26 cellular contexts compared by ENCODE assay signal in the genomic region with DNA sequence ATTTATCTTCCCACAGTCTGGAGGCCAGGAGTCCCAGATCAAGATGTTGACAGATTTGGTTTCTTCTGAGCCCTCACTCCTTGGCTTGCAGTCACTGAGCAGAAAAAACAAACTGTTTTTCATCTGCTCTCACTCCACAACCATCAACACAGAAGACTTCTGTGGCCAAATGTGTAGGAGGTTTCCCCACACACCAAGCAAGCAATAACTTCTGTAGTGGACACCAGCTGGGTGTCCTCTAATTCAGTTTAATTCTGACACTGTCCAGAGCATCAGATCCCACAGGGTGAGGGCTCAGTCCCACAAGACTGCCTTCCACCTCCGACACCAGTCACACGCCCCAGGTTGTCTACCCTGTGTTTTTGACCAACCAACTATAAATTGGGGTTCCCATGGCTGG.
DNase-seq lines count a peak whose midpoint lies in the region; ATAC-seq, FAIRE-seq and TF ChIP-seq lines count a peak whose summit lies in the region.
"Had no signal": no experiment of that assay in that cellular context is flagged by ENCODE, and none has a peak within 500 bp of the region (broad histone marks: within the 10 kb centered on the region; RNA-seq: fewer than 3 reads in every experiment).

No MANE protein-coding gene starts in this region.

- TF ChIP-seq POLR2A in A549 (IDR thresholded peaks at IDR 0.05; ENCODE audit: low read length), result no peak
- TF ChIP-seq POLR2A in right lobe of liver (IDR thresholded peaks at IDR 0.05), result no peak

- H3K9me3 ChIP-seq in A549 (no peaks in the 10 kb centered on the region), ascending aorta (no peaks in the 10 kb centered on the region), right lobe of liver (no peaks in the 10 kb centered on the region)

- H3K27me3 Mint-ChIP-seq in osteocyte (ENCODE audit: unreplicated experiment), result no peaks in the 10 kb centered on the region
- H3K27me3 Mint-ChIP-seq: effector memory CD8-positive, alpha-beta T cell; IgD-negative memory B cell; naive thymus-derived CD8-positive, alpha-beta T cell had no signal

- H3K27ac Mint-ChIP-seq in osteocyte (ENCODE audit: unreplicated experiment), result peak overlapping the region; percentile 95
- H3K27ac Mint-ChIP-seq: activated CD8-positive, alpha-beta T cell treated with anti-CD3 and anti-CD28 coated beads, Interleukin-2, amount 10 ng/mL, durations not matched to agents 7 days and 5 days; effector memory CD8-positive, alpha-beta T cell; IgD-negative memory B cell had no signal

- FAIRE-seq in A549 (lab: Jason Lieb, UNC) (no peak), frontal cortex (lab: Jason Lieb, UNC) (no peak)
- FAIRE-seq: islet of Langerhans had no signal

- TF ChIP-seq RAD21 in A549 (conservative IDR thresholded peaks at IDR 0.05 in 1 of 2, IDR thresholded peaks at IDR 0.05 in 1 of 2), result no peak

- H3K4me2 ChIP-seq in A549, result no peak overlapping the region
- H3K4me2 ChIP-seq: hepatocyte had no signal

- CTCF ChIA-PET in A549 (lab: Yijun Ruan, JAX), result interaction anchor here (1.2 to 1.5 kb wide), 3 partner anchors 109 to 255 kb away, joined by 3 to 4 read pairs (median 3); no protein-coding TSS in a partner anchor

- H3K27ac ChIP-seq in A549, result peak overlapping the region; percentile 92 to 93
- H3K27ac ChIP-seq in ascending aorta, result peak overlapping the region; percentile 48 to 58
- H3K27ac ChIP-seq in right lobe of liver, result no peak overlapping the region
- H3K27ac ChIP-seq: C4-2B, HL-60, parathyroid adenoma had no signal

- H3K4me3 Mint-ChIP-seq in osteocyte (ENCODE audit: unreplicated experiment), result no peak overlapping the region
- H3K4me3 Mint-ChIP-seq: activated CD8-positive, alpha-beta T cell treated with anti-CD3 and anti-CD28 coated beads, Interleukin-2, amount 10 ng/mL, durations not matched to agents 7 days and 5 days; effector memory CD8-positive, alpha-beta T cell; IgD-negative memory B cell; naive thymus-derived CD8-positive, alpha-beta T cell had no signal

- no peak for TF ChIP-seq EP300 in A549 (IDR thresholded peaks at IDR 0.05)

- H3K27me3 ChIP-seq in ascending aorta (no peaks in the 10 kb centered on the region), H7 (ENCODE audit: control insufficient read depth, insufficient read depth, low read length) (no peaks in the 10 kb centered on the region), right lobe of liver (no peaks in the 10 kb centered on the region)
- H3K27me3 ChIP-seq: hepatocyte had no signal

- ATAC-seq in A549 (no peak), right lobe of liver (no peak)
- ATAC-seq: activated CD8-positive, alpha-beta T cell treated with anti-CD3 and anti-CD28 coated beads, Interleukin-2, amount 10 ng/mL, durations not matched to agents 7 days and 5 days; effector memory CD8-positive, alpha-beta T cell; naive thymus-derived CD8-positive, alpha-beta T cell; SK-N-SH treated with all-trans-retinoic acid at 6 μM for 48 hours had no signal

- H3K4me1 ChIP-seq in A549, result peaks cover 81% of the 10 kb centered on the region
- peaks cover 2 to 45% of the 10 kb centered on the region in 2 donors for H3K4me1 ChIP-seq in ascending aorta
- H3K4me1 ChIP-seq in right lobe of liver, result peaks cover 0 to 12% (median 7%) of the 10 kb centered on the region in 4 donors

- H3K4me3 ChIP-seq in A549 (no peak overlapping the region), ascending aorta (no peak overlapping the region), fibroblast of pulmonary artery (replicated peaks; ENCODE audit: low read depth, low read length) (no peak overlapping the region), H7 (ENCODE audit: insufficient read depth, low read depth, low read length) (no peak overlapping the region), right lobe of liver (no peak overlapping the region)
- H3K4me3 ChIP-seq: hepatocyte had no signal

- H3K9me3 Mint-ChIP-seq in osteocyte (ENCODE audit: unreplicated experiment), result no peaks in the 10 kb centered on the region
- H3K9me3 Mint-ChIP-seq: effector memory CD8-positive, alpha-beta T cell; naive thymus-derived CD8-positive, alpha-beta T cell had no signal

- WGBS in A549 (ENCODE audit: missing lambda C conversion rate), result 95% methylated on average over 2 of the region's 2 CpGs
- WGBS in right lobe of liver (ENCODE audit: insufficient coverage, low coverage, low lambda C conversion rate, missing lambda C conversion rate), result 94% methylated on average over 2 of the region's 2 CpGs

- POLR2A ChIA-PET in A549 (lab: Yijun Ruan, JAX), result no interaction called here

- H3K4me1 Mint-ChIP-seq in osteocyte (ENCODE audit: unreplicated experiment), result peaks cover 66% of the 10 kb centered on the region
- H3K4me1 Mint-ChIP-seq: IgD-negative memory B cell had no signal

- H3K36me3 Mint-ChIP-seq in osteocyte (ENCODE audit: unreplicated experiment), result peaks cover 12% of the 10 kb centered on the region

- TF ChIP-seq CTCF in A549 (IDR thresholded peaks at IDR 0.05), result no peak
- TF ChIP-seq CTCF in ascending aorta (IDR thresholded peaks at IDR 0.05), result no peak
- no peak for TF ChIP-seq CTCF in fibroblast of pulmonary artery (IDR thresholded peaks at IDR 0.05; ENCODE audit: low read length, missing control alignments)
- no peak for TF ChIP-seq CTCF in osteocyte (IDR thresholded peaks at IDR 0.05)
- no peak for TF ChIP-seq CTCF in right lobe of liver (IDR thresholded peaks at IDR 0.05)

- intact Hi-C loops in ascending aorta (cut with DNase I) (no loop called here), right lobe of liver (cut with DNase I) (no loop called here)

- H3K36me3 ChIP-seq in ascending aorta (no peaks in the 10 kb centered on the region), H7 (replicated peaks; ENCODE audit: control insufficient read depth, insufficient read depth, low read length) (no peaks in the 10 kb centered on the region), right lobe of liver (no peaks in the 10 kb centered on the region)

- DNase-seq in A549 (ENCODE audit: low read depth in 1 of 2, low spot score in 1 of 2) (no peak), ascending aorta (ENCODE audit: low spot score in 2 of 2) (peak in 1 of 2 donors; percentile 27), fibroblast of pulmonary artery (ENCODE audit: low read depth) (peak; percentile 88), osteocyte (ENCODE audit: extremely low spot score, unreplicated experiment) (no peak), H7 (no peak), frontal cortex (ENCODE audit: low spot score in 2 of 2) (no peak), right lobe of liver (no peak), NCI-H2227 (lab: John Stamatoyannopoulos, UW; ENCODE audit: unreplicated experiment) (no peak)
- DNase-seq: activated CD4-positive, CD25-positive, alpha-beta regulatory T cell; activated CD8-positive, alpha-beta T cell treated with anti-CD3 and anti-CD28 coated beads, Interleukin-2, amount 10 ng/mL, durations not matched to agents 7 days and 5 days; activated naive CD4-positive, alpha-beta T cell; activated T-cell treated with anti-CD3 and anti-CD28 coated beads, Interleukin-2, amount 50 U/mL, for 1 hour; anterior cingulate cortex; cerebellar nuclear complex; effector memory CD8-positive, alpha-beta T cell; mesendoderm; naive thymus-derived CD8-positive, alpha-beta T cell; NCI-H524; T1000 had no signal

TF ChIP-seq in A549, 52 proteins besides CTCF, POLR2A, EP300 and RAD21:
- TF ChIP-seq ELK1 (IDR thresholded peaks at IDR 0.05; ENCODE audit: low read depth, low read length) (no peak), JUN (IDR thresholded peaks at IDR 0.05) (no peak), CBX8 (IDR thresholded peaks at IDR 0.05) (no peak), HDAC2 (IDR thresholded peaks at IDR 0.05) (no peak), KDM1A (IDR thresholded peaks at IDR 0.05; ENCODE audit: low read depth) (no peak), POLR2AphosphoS2 (conservative IDR thresholded peaks at IDR 0.05; ENCODE audit: low read length) (no peak), EHMT2 (IDR thresholded peaks at IDR 0.05; ENCODE audit: low read depth) (no peak), ATOH8 (CRISPR knock-in tag; IDR thresholded peaks at IDR 0.05; ENCODE audit: low read depth) (no peak)
TF ChIP-seq in A549: peak in this region for 0.

Comparison
In these comparisons a context has a peak if more than half of its experiments do, and no peak if none do; other contexts are left out.
1. H3K27ac ChIP-seq: peak in A549 (2 of 2) and ascending aorta (2 of 2); none in right lobe of liver (0 of 3).